Comparison of ENCODE assay signal across 8 cellular contexts in genomic region chr18:64037812-64038414, GRCh38.
DNase-seq lines count a peak whose midpoint lies in the region; ATAC-seq and TF ChIP-seq lines count a peak whose summit lies in the region.

No MANE protein-coding gene starts in this region.

- H3K36me3 ChIP-seq in DND-41 (ENCODE audit: insufficient read depth, low read length) (no peaks in the 10 kb centered on the region), transverse colon (no peaks in the 10 kb centered on the region)

- ATAC-seq in DND-41 (ENCODE audit: insufficient read depth, low read depth) (peak; percentile 72), GM21576 (IDR thresholded peaks at IDR 0.05; ENCODE audit: unreplicated experiment) (no peak)

- TF ChIP-seq CTCF in DND-41 (IDR thresholded peaks at IDR 0.05; ENCODE audit: borderline replicate concordance, extremely low read depth, low read length, poor library complexity, severe bottlenecking): peak; percentile 66
- peak; percentile 22 for TF ChIP-seq CTCF in GM20000 (IDR thresholded peaks at IDR 0.05; ENCODE audit: extremely low read depth, missing control alignments)
- peak; percentile 36 for TF ChIP-seq CTCF in HL-60 (IDR thresholded peaks at IDR 0.05; ENCODE audit: insufficient read depth, low read length)
- TF ChIP-seq CTCF in foreskin fibroblast (IDR thresholded peaks at IDR 0.05; ENCODE audit: low read depth, low read length): peak; percentile 49
- TF ChIP-seq CTCF in transverse colon (IDR thresholded peaks at IDR 0.05): peak in 4 of 5 experiments; percentile 28 to 42 (median 34)

- H3K27me3 ChIP-seq in DND-41 (ENCODE audit: insufficient read depth, low read length, poor library complexity) (no peaks in the 10 kb centered on the region), HL-60 (ENCODE audit: insufficient read depth, poor library complexity, severe bottlenecking) (peaks cover 2% of the 10 kb centered on the region), transverse colon (no peaks in the 10 kb centered on the region)

- no peak for DNase-seq in DND-41
- DNase-seq in GM20000 (ENCODE audit: low spot score): peak; percentile 70
- no peak for DNase-seq in HL-60 (ENCODE audit: low read depth in 1 of 2, low spot score in 1 of 2)
- DNase-seq in RKO (ENCODE audit: low spot score): peak; percentile 43
- DNase-seq in foreskin fibroblast: peak in 1 of 2 donors; percentile 36
- DNase-seq in transverse colon: no peak
- DNase-seq in putamen (ENCODE audit: low spot score): no peak

- H3K4me1 ChIP-seq in DND-41 (ENCODE audit: insufficient read depth, low read length) (no peaks in the 10 kb centered on the region), transverse colon (no peaks in the 10 kb centered on the region)

- in situ Hi-C loops in transverse colon (cut with MboI; ENCODE audit: low pct_ligation_motif_present in 1 of 4, low pct_unique_long_range_greater_than_20kb in 1 of 4, low sequenced_read_pairs in 3 of 4): no loop called here

- TF ChIP-seq EP300 in transverse colon (IDR thresholded peaks at IDR 0.05; ENCODE audit: low read depth): no peak

- H3K4me2 ChIP-seq in DND-41 (ENCODE audit: insufficient read depth, low read length): no peak overlapping the region

- H4K20me1 ChIP-seq in DND-41 (ENCODE audit: insufficient read depth, low read length): no peaks in the 10 kb centered on the region

- intact Hi-C loops in transverse colon (cut with DNase I; ENCODE audit: low total_unique reads): no loop called here

- H3K9me3 ChIP-seq in DND-41 (ENCODE audit: insufficient read depth, low read length, severe bottlenecking): no peaks in the 10 kb centered on the region
- H3K9me3 ChIP-seq in transverse colon: no peaks in the 10 kb centered on the region

- no peak overlapping the region for H3K4me3 ChIP-seq in DND-41 (ENCODE audit: low read depth in 1 of 2, low read length in 2 of 2)
- H3K4me3 ChIP-seq in HL-60 (replicated peaks; ENCODE audit: insufficient read depth, low read length): no peak overlapping the region
- H3K4me3 ChIP-seq in foreskin fibroblast (ENCODE audit: low read depth in 1 of 2, low read length in 2 of 2): no peak overlapping the region
- no peak overlapping the region for H3K4me3 ChIP-seq in transverse colon

- H2AFZ ChIP-seq in DND-41 (ENCODE audit: low read depth, low read length): no peak overlapping the region

- WGBS in transverse colon (ENCODE audit: low coverage in 1 of 2), 2 donors: 20 to 27% methylated on average over 3 of the region's 3 CpGs

- no peak overlapping the region for H3K9ac ChIP-seq in DND-41 (ENCODE audit: low read depth, low read length)

- H3K27ac ChIP-seq in DND-41 (ENCODE audit: low read length): no peak overlapping the region
- H3K27ac ChIP-seq in HL-60 (replicated peaks): no peak overlapping the region
- H3K27ac ChIP-seq in transverse colon: no peak overlapping the region

- H3K79me2 ChIP-seq in DND-41 (ENCODE audit: insufficient read depth, low read length): no peaks in the 10 kb centered on the region

- TF ChIP-seq POLR2A in transverse colon (IDR thresholded peaks at IDR 0.05): no peak

Comparison
In these comparisons a context has a peak if more than half of its experiments do, and no peak if none do; other contexts are left out.
1. DNase-seq: peak in GM20000 (single experiment) and RKO (single experiment); none in DND-41 (single experiment), HL-60 (0 of 2), transverse colon (single experiment) and putamen (single experiment).
2. Peak in every context shown above with its lines, with median percentiles within 50 percentile points of each other: CTCF ChIP-seq.